9 cellular contexts compared by ENCODE assay signal in genomic region chr16:4500283-4500682, GRCh38.
DNase-seq lines count a peak whose midpoint lies in the region; ATAC-seq and TF ChIP-seq lines count a peak whose summit lies in the region.
"Had no signal": no experiment of that assay in that cellular context is flagged by ENCODE, and none has a peak within 500 bp of the region (broad histone marks: within the 10 kb centered on the region; RNA-seq: fewer than 3 reads in every experiment).

No MANE protein-coding gene starts in this region.

- CTCF ChIA-PET in RWPE1 (lab: Yijun Ruan, JAX) = interaction anchor here (0.8 to 1.9 kb wide), 2 partner anchors 24 to 33 kb away, joined by 3 to 7 read pairs; partner anchors contain the start of gene HMOX2

- TF ChIP-seq CTCF in RWPE1 (conservative IDR thresholded peaks at IDR 0.05; ENCODE audit: low read depth) = no peak
- no peak for TF ChIP-seq CTCF in fibroblast of pulmonary artery (IDR thresholded peaks at IDR 0.05; ENCODE audit: low read length, missing control alignments)

- peak; percentile 56 for DNase-seq in COLO829 (ENCODE audit: low spot score)
- peak; percentile 87 for DNase-seq in RWPE1 (ENCODE audit: low spot score)
- peak; percentile 85 for DNase-seq in fibroblast of pulmonary artery (ENCODE audit: low read depth)
- DNase-seq in non-pigmented ciliary epithelial cell (ENCODE audit: low read depth) = peak; percentile 65
- no peak for DNase-seq in NCI-H345 (lab: John Stamatoyannopoulos, UW)
- DNase-seq in activated naive CD4-positive, alpha-beta T cell treated with Interleukin-2 at 50 U/mL for 16 hours = no peak
- DNase-seq: NCI-H1092 treated with DMSO at 0.1 percent for 48 hours had no signal

- no peak for ATAC-seq in GM18517 (IDR thresholded peaks at IDR 0.05; ENCODE audit: unreplicated experiment)
- no peak for ATAC-seq in GM21447 (IDR thresholded peaks at IDR 0.05; ENCODE audit: unreplicated experiment)

- POLR2A ChIA-PET in RWPE1 (lab: Yijun Ruan, JAX; ENCODE audit: low non-redundant PET) = no interaction called here

- H3K4me3 ChIP-seq in fibroblast of pulmonary artery (replicated peaks; ENCODE audit: low read depth, low read length) = peak overlapping the region; percentile 40

- peak overlapping the region; percentile 61 for H3K27ac ChIP-seq in RWPE1

Comparison
In these comparisons a context has a peak if more than half of its experiments do, and no peak if none do; other contexts are left out.
1. DNase-seq: peak in COLO829 (single experiment), RWPE1 (single experiment), fibroblast of pulmonary artery (single experiment) and non-pigmented ciliary epithelial cell (single experiment); none in NCI-H345 (single experiment) and activated naive CD4-positive, alpha-beta T cell treated with Interleukin-2 at 50 U/mL for 16 hours (single experiment).